In genomic region chr5:31921852-31922305, GRCh38 we compare ENCODE assay signal across 15 cellular contexts.
DNase-seq lines count a peak whose midpoint lies in the region; ATAC-seq, FAIRE-seq and TF ChIP-seq lines count a peak whose summit lies in the region.
"Had no signal": no experiment of that assay in that cellular context is flagged by ENCODE, and none has a peak within 500 bp of the region (broad histone marks: within the 10 kb centered on the region; RNA-seq: fewer than 3 reads in every experiment).

No MANE protein-coding gene starts in this region.

- H3K9ac ChIP-seq in astrocyte (ENCODE audit: low read length): no peak overlapping the region

- peak overlapping the region; percentile 18 for H3K4me3 Mint-ChIP-seq in astrocyte (ENCODE audit: unreplicated experiment)
- H3K4me3 Mint-ChIP-seq: IgD-negative memory B cell, type B pancreatic cell had no signal

- peak; percentile 54 for DNase-seq in AG08395 (ENCODE audit: low spot score)
- peak; percentile 53 for DNase-seq in HTR-8/SVneo (ENCODE audit: insufficient read length, low spot score)
- DNase-seq in astrocyte (ENCODE audit: low read depth): peak; percentile 97
- DNase-seq in iPS DF 19.7 (ENCODE audit: low read depth, low spot score): peak; percentile 20
- DNase-seq in SIG-M5 (lab: John Stamatoyannopoulos, UW): no peak
- no peak for DNase-seq in MG63
- no peak for DNase-seq in NCI-H2171 treated with DMSO at 0.1 percent for 48 hours (lab: John Stamatoyannopoulos, UW)
- DNase-seq: ACHN; activated CD8-positive, alpha-beta memory T cell treated with anti-CD3 and anti-CD28 coated beads, Interleukin-2, amount 50 U/mL, for 48 hours; NCI-H187 had no signal

- H3K36me3 ChIP-seq in astrocyte (ENCODE audit: insufficient read depth, low read length): no peaks in the 10 kb centered on the region
- H3K36me3 ChIP-seq in MG63: no peaks in the 10 kb centered on the region

- H3K27ac ChIP-seq in astrocyte (ENCODE audit: low read depth, low read length): no peak overlapping the region

- peaks cover 6% of the 10 kb centered on the region for H3K4me1 ChIP-seq in astrocyte (ENCODE audit: insufficient read depth, low read length)

- H3K4me2 ChIP-seq in astrocyte (ENCODE audit: low read length): peak overlapping the region; percentile 14

- H3K9me3 ChIP-seq in astrocyte (ENCODE audit: insufficient read depth, low read depth, low read length): no peaks in the 10 kb centered on the region
- H3K9me3 ChIP-seq in MG63: no peaks in the 10 kb centered on the region

- no peak for ATAC-seq in HG02610 (IDR thresholded peaks at IDR 0.05; ENCODE audit: unreplicated experiment)

- no peaks in the 10 kb centered on the region for H3K36me3 Mint-ChIP-seq in astrocyte (ENCODE audit: low read depth, unreplicated experiment)
- H3K36me3 Mint-ChIP-seq: IgD-negative memory B cell, type B pancreatic cell had no signal

- H3K27me3 Mint-ChIP-seq in astrocyte (ENCODE audit: low read depth, unreplicated experiment): no peaks in the 10 kb centered on the region
- H3K27me3 Mint-ChIP-seq: type B pancreatic cell had no signal

- peaks cover 2% of the 10 kb centered on the region for H3K9me3 Mint-ChIP-seq in astrocyte (ENCODE audit: unreplicated experiment)
- H3K9me3 Mint-ChIP-seq: type B pancreatic cell had no signal

- H2AFZ ChIP-seq in astrocyte (ENCODE audit: low read depth, low read length): no peak overlapping the region

- H3K27me3 ChIP-seq in astrocyte (ENCODE audit: insufficient read depth, low read length) (no peaks in the 10 kb centered on the region), MG63 (no peaks in the 10 kb centered on the region)

- H3K4me1 Mint-ChIP-seq in astrocyte (ENCODE audit: low read depth, unreplicated experiment): peaks cover 11% of the 10 kb centered on the region
- H3K4me1 Mint-ChIP-seq: IgD-negative memory B cell had no signal

- H3K4me3 ChIP-seq in astrocyte (ENCODE audit: insufficient read depth, low read depth, low read length): no peak overlapping the region
- H3K4me3 ChIP-seq in MG63: no peak overlapping the region
- H3K4me3 ChIP-seq: lung had no signal

- FAIRE-seq in HTR-8/SVneo (lab: Jason Lieb, UNC) (no peak), astrocyte (lab: Jason Lieb, UNC) (peak; percentile 37)
- FAIRE-seq: GM12891 had no signal

- no peaks in the 10 kb centered on the region for H4K20me1 ChIP-seq in astrocyte (ENCODE audit: insufficient read depth, low read length)

- no peaks in the 10 kb centered on the region for H3K79me2 ChIP-seq in astrocyte (ENCODE audit: insufficient read depth, low read length)

- H3K27ac Mint-ChIP-seq in astrocyte (ENCODE audit: unreplicated experiment): peak overlapping the region; percentile 84
- H3K27ac Mint-ChIP-seq: IgD-negative memory B cell, type B pancreatic cell had no signal

- no peak for TF ChIP-seq CTCF in astrocyte (IDR thresholded peaks at IDR 0.05; ENCODE audit: insufficient read depth, low read depth, low read length)

Comparison
In these comparisons a context has a peak if more than half of its experiments do, and no peak if none do; other contexts are left out.
1. DNase-seq: peak in AG08395 (single experiment), HTR-8/SVneo (single experiment), astrocyte (single experiment) and iPS DF 19.7 (single experiment); none in SIG-M5 (single experiment), MG63 (single experiment) and NCI-H2171 treated with DMSO at 0.1 percent for 48 hours (single experiment).